Comparison of ENCODE assay signal across 9 cellular contexts in genomic region chr10:62779487-62780248, GRCh38. TPM values are rescaled to one million over a fixed set of nuclear protein-coding genes. Genes with fewer than 3 reads are reported as not detected.
DNase-seq lines count a peak whose midpoint lies in the region; ATAC-seq and TF ChIP-seq lines count a peak whose summit lies in the region.
"Had no signal": no experiment of that assay in that cellular context is flagged by ENCODE, and none has a peak within 500 bp of the region (broad histone marks: within the 10 kb centered on the region; RNA-seq: fewer than 3 reads in every experiment).

No MANE protein-coding gene starts in this region.

- ATAC-seq in GM19043 (IDR thresholded peaks at IDR 0.05; ENCODE audit: low read depth, unreplicated experiment) (peak; percentile 98), HG03135 (IDR thresholded peaks at IDR 0.05; ENCODE audit: unreplicated experiment) (peak; percentile 86)
- peak; percentile 91 for ATAC-seq in activated CD4-positive, alpha-beta T cell treated with anti-CD3 and anti-CD28 coated beads for 36 hours
- peak; percentile 95 to 96 for ATAC-seq in stimulated activated naive B cell treated with anti-CD40 and anti-IgM and Interleukin-4, amounts not matched to agents 10 μg/mL and 1 μg/mL and 100 μg/mL, for 72 hours (replicated peaks)

- H3K4me3 Mint-ChIP-seq in activated CD4-positive, alpha-beta T cell treated with anti-CD3 and anti-CD28 coated beads for 36 hours: no peak overlapping the region
- peak overlapping the region; percentile 0 to 26 for H3K4me3 Mint-ChIP-seq in stimulated activated naive B cell treated with anti-CD40 and anti-IgM and Interleukin-4, amounts not matched to agents 10 μg/mL and 1 μg/mL and 100 μg/mL, for 72 hours

- H3K4me1 Mint-ChIP-seq in activated CD4-positive, alpha-beta T cell treated with anti-CD3 and anti-CD28 coated beads for 36 hours: peaks cover 34% of the 10 kb centered on the region
- peaks cover 38 to 71% of the 10 kb centered on the region in 2 donors for H3K4me1 Mint-ChIP-seq in stimulated activated naive B cell treated with anti-CD40 and anti-IgM and Interleukin-4, amounts not matched to agents 10 μg/mL and 1 μg/mL and 100 μg/mL, for 72 hours

- peaks cover 3% of the 10 kb centered on the region for H3K9me3 Mint-ChIP-seq in activated CD4-positive, alpha-beta T cell treated with anti-CD3 and anti-CD28 coated beads for 36 hours (ENCODE audit: low read depth)
- H3K9me3 Mint-ChIP-seq in stimulated activated naive B cell treated with anti-CD40 and anti-IgM and Interleukin-4, amounts not matched to agents 10 μg/mL and 1 μg/mL and 100 μg/mL, for 72 hours: peaks cover 8 to 12% of the 10 kb centered on the region in 2 donors

- H3K4me3 ChIP-seq in epithelial cell of esophagus (ENCODE audit: low read length): no peak overlapping the region
- H3K4me3 ChIP-seq: skin epidermis had no signal

- POLR2A ChIA-PET in activated CD4-positive, alpha-beta T cell treated with anti-CD3 and anti-CD28 coated beads for 36 hours (lab: Charles Lee): interaction anchor here (0.6 to 1.6 kb wide), 10 partner anchors 22 to 251 kb away, joined by 3 to 13 read pairs (median 5); no protein-coding TSS in a partner anchor

- peak; percentile 92 for DNase-seq in activated CD4-positive, alpha-beta T cell treated with anti-CD3 and anti-CD28 coated beads for 36 hours
- DNase-seq in epithelial cell of esophagus (ENCODE audit: low read depth) (peak; percentile 60), NCI-H446 (lab: John Stamatoyannopoulos, UW) (no peak), NCI-H1417 treated with DMSO at 0.1 percent for 48 hours (lab: John Stamatoyannopoulos, UW) (no peak), NCI-H1930 (lab: John Stamatoyannopoulos, UW) (no peak)
- DNase-seq in stimulated activated naive B cell treated with anti-CD40 and anti-IgM and Interleukin-4, amounts not matched to agents 10 μg/mL and 1 μg/mL and 100 μg/mL, for 72 hours: peak; percentile 84

- intact Hi-C loops in activated CD4-positive, alpha-beta T cell treated with anti-CD3 and anti-CD28 coated beads for 36 hours (cut with DNase I, micrococcal nuclease): loop anchor here (1.0 to 2.0 kb wide), 5 partner anchors 25 to 98 kb away; partner anchors contain the start of gene ADO (in 1 of the 2)

- peaks cover 4% of the 10 kb centered on the region for H3K27me3 Mint-ChIP-seq in activated CD4-positive, alpha-beta T cell treated with anti-CD3 and anti-CD28 coated beads for 36 hours
- no peaks in the 10 kb centered on the region for H3K27me3 Mint-ChIP-seq in stimulated activated naive B cell treated with anti-CD40 and anti-IgM and Interleukin-4, amounts not matched to agents 10 μg/mL and 1 μg/mL and 100 μg/mL, for 72 hours

- no peak for TF ChIP-seq CTCF in epithelial cell of esophagus (IDR thresholded peaks at IDR 0.05; ENCODE audit: insufficient read depth, low read depth, low read length, missing control alignments)

- H3K27ac Mint-ChIP-seq in activated CD4-positive, alpha-beta T cell treated with anti-CD3 and anti-CD28 coated beads for 36 hours: peak overlapping the region; percentile 80
- H3K27ac Mint-ChIP-seq in stimulated activated naive B cell treated with anti-CD40 and anti-IgM and Interleukin-4, amounts not matched to agents 10 μg/mL and 1 μg/mL and 100 μg/mL, for 72 hours: peak overlapping the region; percentile 76

- CTCF ChIA-PET in activated CD4-positive, alpha-beta T cell treated with anti-CD3 and anti-CD28 coated beads for 36 hours (lab: Charles Lee): interaction anchor here (0.7 to 2.3 kb wide), 16 partner anchors 11 to 388 kb away, joined by 3 to 16 read pairs (median 4); partner anchors contain the start of genes ADO and EGR2

- peaks cover 2% of the 10 kb centered on the region for H3K36me3 Mint-ChIP-seq in activated CD4-positive, alpha-beta T cell treated with anti-CD3 and anti-CD28 coated beads for 36 hours (ENCODE audit: low read depth)
- H3K36me3 Mint-ChIP-seq in stimulated activated naive B cell treated with anti-CD40 and anti-IgM and Interleukin-4, amounts not matched to agents 10 μg/mL and 1 μg/mL and 100 μg/mL, for 72 hours: peaks cover 9 to 15% of the 10 kb centered on the region in 2 donors

RNA-seq across cellular contexts. Expression of gene ADO, which starts 24.9 kb away (rescaled TPM):
- 10 to 100 TPM; 21.5 to 23.2 TPM for total RNA-seq in activated CD4-positive, alpha-beta T cell treated with anti-CD3 and anti-CD28 coated beads for 36 hours

RNA-seq across cellular contexts. Expression of gene EGR2, which starts 36.5 kb away (rescaled TPM):
- total RNA-seq in activated CD4-positive, alpha-beta T cell treated with anti-CD3 and anti-CD28 coated beads for 36 hours: 10 to 100 TPM; 46.0 to 53.9 TPM

Comparison
In these comparisons a context has a peak if more than half of its experiments do, and no peak if none do; other contexts are left out.
1. DNase-seq: peak in activated CD4-positive, alpha-beta T cell treated with anti-CD3 and anti-CD28 coated beads for 36 hours (single experiment), epithelial cell of esophagus (single experiment) and stimulated activated naive B cell treated with anti-CD40 and anti-IgM and Interleukin-4, amounts not matched to agents 10 μg/mL and 1 μg/mL and 100 μg/mL, for 72 hours (single experiment); none in NCI-H446 (0 of 2), NCI-H1417 treated with DMSO at 0.1 percent for 48 hours (single experiment) and NCI-H1930 (0 of 2).
2. Peak in every context shown above with its lines, with median percentiles within 50 percentile points of each other: ATAC-seq.